Comparison of ENCODE assay signal across 2 cellular contexts in the genomic region with DNA sequence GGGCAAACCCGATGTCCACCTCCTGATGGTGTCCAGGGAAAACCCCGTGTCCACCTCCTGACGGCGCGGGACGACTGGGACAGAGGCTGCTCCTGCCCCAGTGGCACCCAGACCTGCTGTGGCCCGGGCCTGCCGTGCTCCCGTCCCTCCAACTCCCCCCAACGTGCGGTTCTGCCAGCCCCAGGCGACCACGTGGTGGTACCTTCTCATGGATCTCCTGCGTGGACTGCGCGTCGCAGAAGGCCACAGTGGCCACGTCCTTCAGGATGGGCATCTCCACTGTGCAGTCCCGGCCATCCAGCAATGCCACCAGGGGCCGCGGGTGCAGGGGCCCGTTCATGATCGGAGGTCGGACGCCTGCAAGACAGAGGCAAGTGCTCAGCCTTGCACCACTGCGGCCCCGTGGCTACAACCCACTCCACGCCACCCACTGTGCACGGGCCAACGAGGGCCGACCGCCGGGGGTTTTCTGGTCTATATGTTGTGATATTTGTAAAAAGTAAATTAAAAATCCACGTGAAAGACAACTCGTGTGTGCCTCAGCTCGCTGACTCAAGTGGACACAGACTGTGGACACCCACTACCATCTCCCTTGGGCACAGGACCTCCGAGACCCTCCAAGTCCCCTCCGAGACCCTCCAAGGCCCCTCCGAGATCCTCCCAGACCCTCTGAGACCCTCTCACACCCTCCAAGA.
TF ChIP-seq lines count a peak whose summit lies in the region.

No MANE protein-coding gene starts in this region.

TF ChIP-seq in GM23338, 12 proteins besides CTCF, POLR2A, EP300 and RAD21:
- TF ChIP-seq, protein P1, sequence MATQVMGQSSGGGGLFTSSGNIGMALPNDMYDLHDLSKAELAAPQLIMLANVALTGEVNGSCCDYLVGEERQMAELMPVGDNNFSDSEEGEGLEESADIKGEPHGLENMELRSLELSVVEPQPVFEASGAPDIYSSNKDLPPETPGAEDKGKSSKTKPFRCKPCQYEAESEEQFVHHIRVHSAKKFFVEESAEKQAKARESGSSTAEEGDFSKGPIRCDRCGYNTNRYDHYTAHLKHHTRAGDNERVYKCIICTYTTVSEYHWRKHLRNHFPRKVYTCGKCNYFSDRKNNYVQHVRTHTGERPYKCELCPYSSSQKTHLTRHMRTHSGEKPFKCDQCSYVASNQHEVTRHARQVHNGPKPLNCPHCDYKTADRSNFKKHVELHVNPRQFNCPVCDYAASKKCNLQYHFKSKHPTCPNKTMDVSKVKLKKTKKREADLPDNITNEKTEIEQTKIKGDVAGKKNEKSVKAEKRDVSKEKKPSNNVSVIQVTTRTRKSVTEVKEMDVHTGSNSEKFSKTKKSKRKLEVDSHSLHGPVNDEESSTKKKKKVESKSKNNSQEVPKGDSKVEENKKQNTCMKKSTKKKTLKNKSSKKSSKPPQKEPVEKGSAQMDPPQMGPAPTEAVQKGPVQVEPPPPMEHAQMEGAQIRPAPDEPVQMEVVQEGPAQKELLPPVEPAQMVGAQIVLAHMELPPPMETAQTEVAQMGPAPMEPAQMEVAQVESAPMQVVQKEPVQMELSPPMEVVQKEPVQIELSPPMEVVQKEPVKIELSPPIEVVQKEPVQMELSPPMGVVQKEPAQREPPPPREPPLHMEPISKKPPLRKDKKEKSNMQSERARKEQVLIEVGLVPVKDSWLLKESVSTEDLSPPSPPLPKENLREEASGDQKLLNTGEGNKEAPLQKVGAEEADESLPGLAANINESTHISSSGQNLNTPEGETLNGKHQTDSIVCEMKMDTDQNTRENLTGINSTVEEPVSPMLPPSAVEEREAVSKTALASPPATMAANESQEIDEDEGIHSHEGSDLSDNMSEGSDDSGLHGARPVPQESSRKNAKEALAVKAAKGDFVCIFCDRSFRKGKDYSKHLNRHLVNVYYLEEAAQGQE (IDR thresholded peaks at IDR 0.05; ENCODE audit: unreplicated experiment): no peak
- TF ChIP-seq STAT1 (IDR thresholded peaks at IDR 0.05; ENCODE audit: unreplicated experiment): no peak
- TF ChIP-seq EZH2 (IDR thresholded peaks at IDR 0.05; ENCODE audit: low read depth, unreplicated experiment): no peak
- TF ChIP-seq, protein P2, sequence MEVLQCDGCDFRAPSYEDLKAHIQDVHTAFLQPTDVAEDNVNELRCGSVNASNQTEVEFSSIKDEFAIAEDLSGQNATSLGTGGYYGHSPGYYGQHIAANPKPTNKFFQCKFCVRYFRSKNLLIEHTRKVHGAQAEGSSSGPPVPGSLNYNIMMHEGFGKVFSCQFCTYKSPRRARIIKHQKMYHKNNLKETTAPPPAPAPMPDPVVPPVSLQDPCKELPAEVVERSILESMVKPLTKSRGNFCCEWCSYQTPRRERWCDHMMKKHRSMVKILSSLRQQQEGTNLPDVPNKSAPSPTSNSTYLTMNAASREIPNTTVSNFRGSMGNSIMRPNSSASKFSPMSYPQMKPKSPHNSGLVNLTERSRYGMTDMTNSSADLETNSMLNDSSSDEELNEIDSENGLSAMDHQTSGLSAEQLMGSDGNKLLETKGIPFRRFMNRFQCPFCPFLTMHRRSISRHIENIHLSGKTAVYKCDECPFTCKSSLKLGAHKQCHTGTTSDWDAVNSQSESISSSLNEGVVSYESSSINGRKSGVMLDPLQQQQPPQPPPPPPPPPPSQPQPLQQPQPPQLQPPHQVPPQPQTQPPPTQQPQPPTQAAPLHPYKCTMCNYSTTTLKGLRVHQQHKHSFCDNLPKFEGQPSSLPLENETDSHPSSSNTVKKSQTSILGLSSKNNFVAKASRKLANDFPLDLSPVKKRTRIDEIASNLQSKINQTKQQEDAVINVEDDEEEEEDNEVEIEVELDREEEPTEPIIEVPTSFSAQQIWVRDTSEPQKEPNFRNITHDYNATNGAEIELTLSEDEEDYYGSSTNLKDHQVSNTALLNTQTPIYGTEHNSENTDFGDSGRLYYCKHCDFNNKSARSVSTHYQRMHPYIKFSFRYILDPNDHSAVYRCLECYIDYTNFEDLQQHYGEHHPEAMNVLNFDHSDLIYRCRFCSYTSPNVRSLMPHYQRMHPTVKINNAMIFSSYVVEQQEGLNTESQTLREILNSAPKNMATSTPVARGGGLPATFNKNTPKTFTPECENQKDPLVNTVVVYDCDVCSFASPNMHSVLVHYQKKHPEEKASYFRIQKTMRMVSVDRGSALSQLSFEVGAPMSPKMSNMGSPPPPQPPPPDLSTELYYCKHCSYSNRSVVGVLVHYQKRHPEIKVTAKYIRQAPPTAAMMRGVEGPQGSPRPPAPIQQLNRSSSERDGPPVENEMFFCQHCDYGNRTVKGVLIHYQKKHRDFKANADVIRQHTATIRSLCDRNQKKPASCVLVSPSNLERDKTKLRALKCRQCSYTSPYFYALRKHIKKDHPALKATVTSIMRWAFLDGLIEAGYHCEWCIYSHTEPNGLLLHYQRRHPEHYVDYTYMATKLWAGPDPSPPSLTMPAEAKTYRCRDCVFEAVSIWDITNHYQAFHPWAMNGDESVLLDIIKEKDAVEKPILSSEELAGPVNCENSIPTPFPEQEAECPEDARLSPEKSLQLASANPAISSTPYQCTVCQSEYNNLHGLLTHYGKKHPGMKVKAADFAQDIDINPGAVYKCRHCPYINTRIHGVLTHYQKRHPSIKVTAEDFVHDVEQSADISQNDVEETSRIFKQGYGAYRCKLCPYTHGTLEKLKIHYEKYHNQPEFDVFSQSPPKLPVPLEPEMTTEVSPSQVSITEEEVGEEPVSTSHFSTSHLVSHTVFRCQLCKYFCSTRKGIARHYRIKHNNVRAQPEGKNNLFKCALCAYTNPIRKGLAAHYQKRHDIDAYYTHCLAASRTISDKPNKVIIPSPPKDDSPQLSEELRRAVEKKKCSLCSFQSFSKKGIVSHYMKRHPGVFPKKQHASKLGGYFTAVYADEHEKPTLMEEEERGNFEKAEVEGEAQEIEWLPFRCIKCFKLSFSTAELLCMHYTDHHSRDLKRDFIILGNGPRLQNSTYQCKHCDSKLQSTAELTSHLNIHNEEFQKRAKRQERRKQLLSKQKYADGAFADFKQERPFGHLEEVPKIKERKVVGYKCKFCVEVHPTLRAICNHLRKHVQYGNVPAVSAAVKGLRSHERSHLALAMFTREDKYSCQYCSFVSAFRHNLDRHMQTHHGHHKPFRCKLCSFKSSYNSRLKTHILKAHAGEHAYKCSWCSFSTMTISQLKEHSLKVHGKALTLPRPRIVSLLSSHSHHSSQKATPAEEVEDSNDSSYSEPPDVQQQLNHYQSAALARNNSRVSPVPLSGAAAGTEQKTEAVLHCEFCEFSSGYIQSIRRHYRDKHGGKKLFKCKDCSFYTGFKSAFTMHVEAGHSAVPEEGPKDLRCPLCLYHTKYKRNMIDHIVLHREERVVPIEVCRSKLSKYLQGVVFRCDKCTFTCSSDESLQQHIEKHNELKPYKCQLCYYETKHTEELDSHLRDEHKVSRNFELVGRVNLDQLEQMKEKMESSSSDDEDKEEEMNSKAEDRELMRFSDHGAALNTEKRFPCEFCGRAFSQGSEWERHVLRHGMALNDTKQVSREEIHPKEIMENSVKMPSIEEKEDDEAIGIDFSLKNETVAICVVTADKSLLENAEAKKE (CRISPR knock-in tag; IDR thresholded peaks at IDR 0.05): no peak
- TF ChIP-seq CREB1 (CRISPR knock-in tag; IDR thresholded peaks at IDR 0.05; ENCODE audit: low read depth): no peak
- TF ChIP-seq, protein P3, sequence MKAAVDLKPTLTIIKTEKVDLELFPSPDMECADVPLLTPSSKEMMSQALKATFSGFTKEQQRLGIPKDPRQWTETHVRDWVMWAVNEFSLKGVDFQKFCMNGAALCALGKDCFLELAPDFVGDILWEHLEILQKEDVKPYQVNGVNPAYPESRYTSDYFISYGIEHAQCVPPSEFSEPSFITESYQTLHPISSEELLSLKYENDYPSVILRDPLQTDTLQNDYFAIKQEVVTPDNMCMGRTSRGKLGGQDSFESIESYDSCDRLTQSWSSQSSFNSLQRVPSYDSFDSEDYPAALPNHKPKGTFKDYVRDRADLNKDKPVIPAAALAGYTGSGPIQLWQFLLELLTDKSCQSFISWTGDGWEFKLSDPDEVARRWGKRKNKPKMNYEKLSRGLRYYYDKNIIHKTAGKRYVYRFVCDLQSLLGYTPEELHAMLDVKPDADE (IDR thresholded peaks at IDR 0.05): no peak
- no peak for TF ChIP-seq POLR2AphosphoS5 (IDR thresholded peaks at IDR 0.05; ENCODE audit: low read depth)
- TF ChIP-seq NANOG (IDR thresholded peaks at IDR 0.05; ENCODE audit: borderline replicate concordance): no peak
TF ChIP-seq in GM23338: peak in this region for 0.

TF ChIP-seq in GM12878, 131 proteins besides CTCF, POLR2A, EP300 and RAD21:
- TF ChIP-seq MTA3 (IDR thresholded peaks at IDR 0.05; ENCODE audit: borderline replicate concordance, low read length): no peak
- TF ChIP-seq RB1 (IDR thresholded peaks at IDR 0.05; ENCODE audit: borderline replicate concordance): no peak
- no peak for TF ChIP-seq YY1 (IDR thresholded peaks at IDR 0.05; ENCODE audit: low read depth, low read length)
- TF ChIP-seq, protein P4, sequence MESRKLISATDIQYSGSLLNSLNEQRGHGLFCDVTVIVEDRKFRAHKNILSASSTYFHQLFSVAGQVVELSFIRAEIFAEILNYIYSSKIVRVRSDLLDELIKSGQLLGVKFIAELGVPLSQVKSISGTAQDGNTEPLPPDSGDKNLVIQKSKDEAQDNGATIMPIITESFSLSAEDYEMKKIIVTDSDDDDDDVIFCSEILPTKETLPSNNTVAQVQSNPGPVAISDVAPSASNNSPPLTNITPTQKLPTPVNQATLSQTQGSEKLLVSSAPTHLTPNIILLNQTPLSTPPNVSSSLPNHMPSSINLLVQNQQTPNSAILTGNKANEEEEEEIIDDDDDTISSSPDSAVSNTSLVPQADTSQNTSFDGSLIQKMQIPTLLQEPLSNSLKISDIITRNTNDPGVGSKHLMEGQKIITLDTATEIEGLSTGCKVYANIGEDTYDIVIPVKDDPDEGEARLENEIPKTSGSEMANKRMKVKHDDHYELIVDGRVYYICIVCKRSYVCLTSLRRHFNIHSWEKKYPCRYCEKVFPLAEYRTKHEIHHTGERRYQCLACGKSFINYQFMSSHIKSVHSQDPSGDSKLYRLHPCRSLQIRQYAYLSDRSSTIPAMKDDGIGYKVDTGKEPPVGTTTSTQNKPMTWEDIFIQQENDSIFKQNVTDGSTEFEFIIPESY (IDR thresholded peaks at IDR 0.05): no peak
